ENCODE assay signal across 8 cellular contexts in the genomic region with DNA sequence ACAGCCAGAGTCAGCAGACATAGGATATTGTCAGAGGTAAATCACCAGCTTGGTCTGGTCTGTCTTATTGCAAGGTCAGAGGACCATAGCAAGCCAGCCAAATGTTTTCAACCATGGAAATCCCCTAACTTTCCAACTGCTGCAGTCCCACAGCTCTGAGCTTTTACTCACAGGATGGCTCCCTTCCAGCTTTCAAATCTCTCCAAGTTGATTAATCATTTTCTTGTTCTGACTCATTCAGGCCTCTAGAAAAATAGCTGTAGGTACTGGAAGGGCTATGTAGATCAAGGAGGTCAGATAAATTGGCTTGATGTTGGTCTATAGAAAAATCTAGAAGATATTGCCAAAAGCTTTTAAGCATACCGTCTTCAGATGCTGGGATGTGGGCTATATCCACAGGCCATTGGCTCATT.
DNase-seq lines count a peak whose midpoint lies in the region; ATAC-seq, FAIRE-seq and TF ChIP-seq lines count a peak whose summit lies in the region.

No MANE protein-coding gene starts in this region.

- H3K27me3 ChIP-seq in IMR-90 (ENCODE audit: control insufficient read depth, insufficient read depth, low read length) (no peaks in the 10 kb centered on the region), uterus (no peaks in the 10 kb centered on the region)

- H3K4me1 Mint-ChIP-seq in MCF 10A (ENCODE audit: insufficient read depth, unreplicated experiment), result no peaks in the 10 kb centered on the region

- H3K14ac ChIP-seq in IMR-90 (replicated peaks; ENCODE audit: low read depth, low read length), result peak overlapping the region; percentile 26; the same call in 1 of the 2 replicates

- H4K5ac ChIP-seq in IMR-90 (ENCODE audit: low read depth, low read length), result no peak overlapping the region; the same call in 1 of the 2 replicates

- H3K27ac Mint-ChIP-seq in MCF 10A (ENCODE audit: low read depth, unreplicated experiment), result no peak overlapping the region

- H3K4me2 ChIP-seq in IMR-90 (ENCODE audit: low read depth, low read length), result peak overlapping the region; percentile 52; the same call in 1 of the 2 replicates

- dilution Hi-C loops in IMR-90 (cut with HindIII; ENCODE audit: low sequenced_read_pairs, unreplicated experiment), result no loop called here

- no peak overlapping the region for H3K23ac ChIP-seq in IMR-90 (ENCODE audit: low read depth, low read length)

- 0 out of 2 replicates have a peak overlapping the region, but pooled peaks have one; percentile 68 for H3K56ac ChIP-seq in IMR-90 (ENCODE audit: extremely low read depth, insufficient read depth, low read length)

- no peaks in the 10 kb centered on the region for H3K9me3 Mint-ChIP-seq in MCF 10A (ENCODE audit: unreplicated experiment)

- H2BK20ac ChIP-seq in IMR-90 (ENCODE audit: low read depth, low read length), result peak overlapping the region; percentile 80

- DNase-seq in GM12892 (ENCODE audit: insufficient read length), result no peak
- peak; percentile 99 for DNase-seq in IMR-90
- DNase-seq in MCF 10A (ENCODE audit: unreplicated experiment), result peak; percentile 99
- DNase-seq in lung microvascular endothelial cell (ENCODE audit: low read depth in 2 of 2), result peak; percentile 95 to 100
- DNase-seq in uterus, result peak; percentile 66 to 90
- DNase-seq in NOMO-1 treated with dmso at 0.1 percent for 144 hours (lab: John Stamatoyannopoulos, UW; ENCODE audit: unreplicated experiment), result no peak
- no peak for DNase-seq in SIG-M5 treated with dmso at 0.1 percent for 504 hours (lab: John Stamatoyannopoulos, UW; ENCODE audit: unreplicated experiment)

- H3K79me1 ChIP-seq in IMR-90 (ENCODE audit: low read depth in 1 of 2, low read length in 2 of 2), result peaks cover 0 to 6% of the 10 kb centered on the region in 2 experiments; a peak in 1 of 4 replicates

- FAIRE-seq in GM12892 (lab: Jason Lieb, UNC), result peak; percentile 91

- H3K36me3 ChIP-seq in IMR-90 (ENCODE audit: control insufficient read depth, insufficient read depth, low read length) (no peaks in the 10 kb centered on the region), uterus (no peaks in the 10 kb centered on the region)

- no peak for TF ChIP-seq POLR2A in GM12892 (IDR thresholded peaks at IDR 0.05; ENCODE audit: low read depth, low read length)
- no peak for TF ChIP-seq POLR2A in IMR-90 (IDR thresholded peaks at IDR 0.05; ENCODE audit: low read depth, low read length)
- TF ChIP-seq POLR2A in uterus (IDR thresholded peaks at IDR 0.05), result no peak

- peak; percentile 86 for ATAC-seq in GM21786 (IDR thresholded peaks at IDR 0.05; ENCODE audit: unreplicated experiment)
- ATAC-seq in IMR-90 (ENCODE audit: low read depth), result peak; percentile 85

- POLR2A ChIA-PET in IMR-90 (lab: Charles Lee; ENCODE audit: unreplicated experiment) (interaction anchor here (1.1 kb wide), 1 partner anchor 560 kb away, joined by 4 read pairs; the partner anchor contains the start of gene ZFP36L1), MCF 10A (lab: Yijun Ruan, JAX) (interaction anchor here (0.7 to 3.3 kb wide), 29 partner anchors 9 to 563 kb away, joined by 3 to 24 read pairs (median 5); partner anchors contain the start of gene ZFP36L1)

- H2BK5ac ChIP-seq in IMR-90 (ENCODE audit: low read depth, low read length, poor library complexity, severe bottlenecking), result peak overlapping the region; percentile 95

- H3K4ac ChIP-seq in IMR-90 (ENCODE audit: low read depth, low read length), result peak overlapping the region; percentile 64; the same call in 1 of the 2 replicates

- TF ChIP-seq RAD21 in IMR-90 (IDR thresholded peaks at IDR 0.05; ENCODE audit: low read length), result peak; percentile 24; the same call in 1 of the 2 replicates

- CTCF ChIA-PET in IMR-90 (lab: Yijun Ruan, JAX) (interaction anchor here (1.2 kb wide), 1 partner anchor 291 kb away, joined by 3 read pairs; no protein-coding TSS in a partner anchor), MCF 10A (lab: Yijun Ruan, JAX) (interaction anchor here (0.7 to 1.2 kb wide), 7 partner anchors 10 to 584 kb away, joined by 3 to 7 read pairs (median 4); no protein-coding TSS in a partner anchor)

- H2BK15ac ChIP-seq in IMR-90 (ENCODE audit: low read depth, low read length), result peak overlapping the region; percentile 53; the same call in 1 of the 3 replicates

- H3K9me3 ChIP-seq in IMR-90 (ENCODE audit: control insufficient read depth, insufficient read depth, low read length) (no peaks in the 10 kb centered on the region), uterus (no peaks in the 10 kb centered on the region)

- H2BK120ac ChIP-seq in IMR-90 (ENCODE audit: low read depth, low read length), result peak overlapping the region; percentile 80

- peak overlapping the region in 1 of 2 experiments; percentile 33; a peak in 2 of 4 replicates for H4K8ac ChIP-seq in IMR-90 (ENCODE audit: low read depth in 2 of 2, low read length in 2 of 2)

- TF ChIP-seq CTCF in IMR-90 (conservative IDR thresholded peaks at IDR 0.05; ENCODE audit: low read depth, low read length), result no peak
- TF ChIP-seq CTCF in MCF 10A (IDR thresholded peaks at IDR 0.05; ENCODE audit: unreplicated experiment), result no peak
- no peak for TF ChIP-seq CTCF in uterus (IDR thresholded peaks at IDR 0.05)

- no peak overlapping the region for H3K4me3 Mint-ChIP-seq in MCF 10A (ENCODE audit: unreplicated experiment)

- peak overlapping the region; percentile 7; the same call in 1 of the 2 replicates for H4K91ac ChIP-seq in IMR-90 (ENCODE audit: insufficient read depth, low read depth, low read length)

- H3K27ac ChIP-seq in IMR-90 (ENCODE audit: insufficient read depth, low read length) (no peak overlapping the region; the same call in 1 of the 2 replicates), uterus (peak overlapping the region; percentile 66 to 89)

- H3K4me1 ChIP-seq in IMR-90 (ENCODE audit: control insufficient read depth, insufficient read depth, low read length), result peaks cover 16% of the 10 kb centered on the region
- peaks cover 0 to 19% of the 10 kb centered on the region in 2 donors for H3K4me1 ChIP-seq in uterus

- peaks cover 11% of the 10 kb centered on the region for H3K9me1 ChIP-seq in IMR-90 (ENCODE audit: insufficient read depth, low read length)

- no peak overlapping the region for H2AFZ ChIP-seq in IMR-90 (replicated peaks; ENCODE audit: low read length, poor library complexity)

- BruUV-seq in IMR-90 (replicated peaks; lab: Mats Ljungman, UMichigan), result no TSS peak
- BruUV-seq in MCF 10A (replicated peaks; lab: Mats Ljungman, UMichigan), result no TSS peak

- H2AK9ac ChIP-seq in IMR-90 (replicated peaks; ENCODE audit: low read depth, low read length, poor library complexity), result no peak overlapping the region

- no peak overlapping the region for H3K9ac ChIP-seq in IMR-90 (ENCODE audit: low read depth, low read length)

- H3K27me3 Mint-ChIP-seq in MCF 10A (ENCODE audit: insufficient read depth, unreplicated experiment), result no peaks in the 10 kb centered on the region

- H4K20me1 ChIP-seq in IMR-90 (ENCODE audit: insufficient read depth, low read length), result no peaks in the 10 kb centered on the region

- no CpG with 5 or more reads among the region's 1 CpG for WGBS in IMR-90 (ENCODE audit: extremely low coverage in 2 of 2, insufficient read length in 1 of 2), 2 experiments

- intact Hi-C loops in IMR-90 (cut with micrococcal nuclease), result loop anchor here (5.0 kb wide), 3 partner anchors 85 to 290 kb away; no protein-coding TSS in a partner anchor
- intact Hi-C loops in MCF 10A (cut with micrococcal nuclease), result loop anchor here (2.0 to 5.0 kb wide), 3 partner anchors 92 to 290 kb away; no protein-coding TSS in a partner anchor
- intact Hi-C loops in uterus (cut with DNase I; ENCODE audit: low total_unique reads), result no loop called here

- no peak overlapping the region; the same call in 1 of the 2 replicates for H2AK5ac ChIP-seq in IMR-90 (ENCODE audit: low read depth, low read length)

- in situ Hi-C loops in IMR-90 (cut with MboI; ENCODE audit: low sequenced_read_pairs), result loop anchor here (5.0 kb wide), 1 partner anchor 85 kb away; no protein-coding TSS in a partner anchor

- no peaks in the 10 kb centered on the region for H3K36me3 Mint-ChIP-seq in MCF 10A (ENCODE audit: insufficient read depth, unreplicated experiment)

- H3K4me3 ChIP-seq in IMR-90 (ENCODE audit: insufficient read depth, low read depth, low read length), result no peak overlapping the region
- no peak overlapping the region for H3K4me3 ChIP-seq in uterus

- peak overlapping the region; percentile 37; the same call in 1 of the 2 replicates for H3K18ac ChIP-seq in IMR-90 (ENCODE audit: low read depth, low read length)

TF ChIP-seq in IMR-90, 13 proteins besides CTCF, POLR2A, EP300 and RAD21 (continues in another document):
- TF ChIP-seq MAZ (IDR thresholded peaks at IDR 0.05; ENCODE audit: borderline replicate concordance, low read depth, low read length), result no peak
- peak; percentile 63; the same call in 1 of the 2 replicates for TF ChIP-seq FOS (IDR thresholded peaks at IDR 0.05; ENCODE audit: low read depth, low read length)
- TF ChIP-seq CEBPB (IDR thresholded peaks at IDR 0.05; ENCODE audit: low read depth, low read length), result 0 out of 2 replicates have a peak, but pooled peaks have one; percentile 46
- TF ChIP-seq, protein P1, sequence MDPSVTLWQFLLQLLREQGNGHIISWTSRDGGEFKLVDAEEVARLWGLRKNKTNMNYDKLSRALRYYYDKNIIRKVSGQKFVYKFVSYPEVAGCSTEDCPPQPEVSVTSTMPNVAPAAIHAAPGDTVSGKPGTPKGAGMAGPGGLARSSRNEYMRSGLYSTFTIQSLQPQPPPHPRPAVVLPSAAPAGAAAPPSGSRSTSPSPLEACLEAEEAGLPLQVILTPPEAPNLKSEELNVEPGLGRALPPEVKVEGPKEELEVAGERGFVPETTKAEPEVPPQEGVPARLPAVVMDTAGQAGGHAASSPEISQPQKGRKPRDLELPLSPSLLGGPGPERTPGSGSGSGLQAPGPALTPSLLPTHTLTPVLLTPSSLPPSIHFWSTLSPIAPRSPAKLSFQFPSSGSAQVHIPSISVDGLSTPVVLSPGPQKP (IDR thresholded peaks at IDR 0.05; ENCODE audit: borderline replicate concordance, low read depth, low read length), result no peak
- 0 out of 2 replicates have a peak, but pooled peaks have one; percentile 7 for TF ChIP-seq BHLHE40 (IDR thresholded peaks at IDR 0.05; ENCODE audit: low read depth, low read length)
- no peak for TF ChIP-seq MXI1 (IDR thresholded peaks at IDR 0.05; ENCODE audit: borderline replicate concordance, low read depth, low read length)
- no peak for TF ChIP-seq RFX5 (IDR thresholded peaks at IDR 0.05; ENCODE audit: low read depth, low read length)
- no peak; the same call in 1 of the 2 replicates for TF ChIP-seq MAFK (IDR thresholded peaks at IDR 0.05; ENCODE audit: low read depth, low read length)
- TF ChIP-seq RCOR1 (IDR thresholded peaks at IDR 0.05; ENCODE audit: insufficient replicate concordance, low read length), result no peak
- TF ChIP-seq NFE2L2 (IDR thresholded peaks at IDR 0.05; ENCODE audit: low read depth, low read length), result peak; percentile 84

Comparison
In these comparisons a context has a peak if more than half of its experiments do, and no peak if none do; other contexts are left out.
1. DNase-seq: peak in IMR-90 (single experiment), MCF 10A (single experiment), lung microvascular endothelial cell (2 of 2) and uterus (2 of 2); none in GM12892 (single experiment), NOMO-1 treated with dmso at 0.1 percent for 144 hours (single experiment) and SIG-M5 treated with dmso at 0.1 percent for 504 hours (single experiment).